ENCODE assay signal across 17 cellular contexts in the genomic region with DNA sequence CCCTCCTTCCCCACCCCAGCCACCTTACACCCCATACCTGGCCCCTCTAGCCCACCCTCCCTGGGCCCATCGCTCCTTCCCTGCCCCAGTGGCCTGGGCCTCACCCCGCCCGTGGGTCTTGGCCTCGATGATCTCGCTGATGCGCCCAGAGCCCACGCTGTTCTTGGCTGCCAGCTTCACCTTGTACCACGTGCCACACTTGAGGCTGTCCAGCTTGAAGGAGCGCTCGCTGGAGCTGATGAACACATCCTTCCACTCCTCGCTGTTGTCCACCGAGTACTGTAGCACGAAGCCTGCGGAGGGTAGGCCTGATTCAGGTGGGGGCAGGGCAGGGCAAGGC.
A peak's percentile ranks its signal among the peaks of the same experiment; 100 is the strongest.
DNase-seq lines count a peak whose midpoint lies in the region; TF ChIP-seq lines count a peak whose summit lies in the region.
"Had no signal": no experiment of that assay in that cellular context is flagged by ENCODE, and none has a peak within 500 bp of the region (broad histone marks: within the 10 kb centered on the region; RNA-seq: fewer than 3 reads in every experiment).

No MANE protein-coding gene starts in this region.

- no peak overlapping the region for H3K4me3 ChIP-seq in spleen
- H3K4me3 ChIP-seq: BLaER1, HAP-1 had no signal

- H3K27ac Mint-ChIP-seq in activated naive CD4-positive, alpha-beta T cell treated with anti-CD3 and anti-CD28 coated beads, Interleukin-2, amount 10 ng/mL, durations not matched to agents 7 days and 5 days = no peak overlapping the region
- no peak overlapping the region for H3K27ac Mint-ChIP-seq in chondrocyte (ENCODE audit: unreplicated experiment)
- H3K27ac Mint-ChIP-seq: B cell; CD8-positive, alpha-beta T cell; HFFc6 had no signal

- no peaks in the 10 kb centered on the region for H3K4me1 Mint-ChIP-seq in activated naive CD4-positive, alpha-beta T cell treated with anti-CD3 and anti-CD28 coated beads, Interleukin-2, amount 10 ng/mL, durations not matched to agents 7 days and 5 days
- H3K4me1 Mint-ChIP-seq in chondrocyte (ENCODE audit: low read depth) = no peaks in the 10 kb centered on the region
- H3K4me1 Mint-ChIP-seq: B cell; CD4-positive, CD25-positive, alpha-beta regulatory T cell had no signal

- H3K27me3 Mint-ChIP-seq in activated naive CD4-positive, alpha-beta T cell treated with anti-CD3 and anti-CD28 coated beads, Interleukin-2, amount 10 ng/mL, durations not matched to agents 7 days and 5 days = peaks cover 26% of the 10 kb centered on the region
- peaks cover 45% of the 10 kb centered on the region for H3K27me3 Mint-ChIP-seq in chondrocyte (ENCODE audit: low read depth)

- TF ChIP-seq CTCF in chondrocyte (IDR thresholded peaks at IDR 0.05) = no peak
- no peak for TF ChIP-seq CTCF in spleen (IDR thresholded peaks at IDR 0.05 in 8 of 11, conservative IDR thresholded peaks at IDR 0.05 in 3 of 11)

- H3K9me3 ChIP-seq in spleen = no peaks in the 10 kb centered on the region
- H3K9me3 ChIP-seq: BLaER1, Caco-2, HAP-1 had no signal

- no peaks in the 10 kb centered on the region for H3K4me1 ChIP-seq in spleen
- H3K4me1 ChIP-seq: Caco-2, HAP-1 had no signal

- H3K36me3 Mint-ChIP-seq in activated naive CD4-positive, alpha-beta T cell treated with anti-CD3 and anti-CD28 coated beads, Interleukin-2, amount 10 ng/mL, durations not matched to agents 7 days and 5 days = no peaks in the 10 kb centered on the region
- H3K36me3 Mint-ChIP-seq in chondrocyte (ENCODE audit: low read depth) = no peaks in the 10 kb centered on the region
- H3K36me3 Mint-ChIP-seq: CD4-positive, CD25-positive, alpha-beta regulatory T cell; CD8-positive, alpha-beta T cell had no signal

- CTCF ChIA-PET in activated naive CD4-positive, alpha-beta T cell treated with anti-CD3 and anti-CD28 coated beads, Interleukin-2, amount 10 ng/mL, durations not matched to agents 7 days and 5 days (lab: Charles Lee) = no interaction called here

- H3K4me3 Mint-ChIP-seq in activated naive CD4-positive, alpha-beta T cell treated with anti-CD3 and anti-CD28 coated beads, Interleukin-2, amount 10 ng/mL, durations not matched to agents 7 days and 5 days = no peak overlapping the region
- H3K4me3 Mint-ChIP-seq in chondrocyte (ENCODE audit: unreplicated experiment) = no peak overlapping the region
- H3K4me3 Mint-ChIP-seq: B cell; CD4-positive, CD25-positive, alpha-beta regulatory T cell; CD8-positive, alpha-beta T cell; HFFc6 had no signal

- 88 to 94% (median 91%) methylated on average over 13 to 14 of the region's 14 CpGs for WGBS in spleen, 5 donors

- intact Hi-C loops in spleen (cut with DNase I; ENCODE audit: low total_unique reads) = no loop called here

- no peak overlapping the region for H3K27ac ChIP-seq in spleen
- H3K27ac ChIP-seq: 22Rv1, BLaER1, C4-2B had no signal

- TF ChIP-seq POLR2A in spleen (IDR thresholded peaks at IDR 0.05) = no peak

- peak; percentile 15 for DNase-seq in activated naive CD4-positive, alpha-beta T cell treated with anti-CD3 and anti-CD28 coated beads, Interleukin-2, amount 10 ng/mL, durations not matched to agents 7 days and 5 days
- no peak for DNase-seq in activated naive CD4-positive, alpha-beta T cell treated with Interleukin-2 at 50 U/mL for 16 hours
- peak; percentile 75 for DNase-seq in chondrocyte (ENCODE audit: low spot score)
- DNase-seq in spleen = peak; percentile 65
- DNase-seq in NCI-H146 (lab: John Stamatoyannopoulos, UW) = no peak
- DNase-seq in SK-N-DZ (ENCODE audit: low spot score) = no peak
- DNase-seq: Caco-2; CD4-positive, CD25-positive, alpha-beta regulatory T cell; CD8-positive, alpha-beta T cell; DMS153; DND-41; HFFc6 had no signal

- peaks cover 0 to 25% (median 0%) of the 10 kb centered on the region in 7 donors for H3K27me3 ChIP-seq in spleen (replicated peaks in 1 of 7)
- H3K27me3 ChIP-seq: BLaER1 had no signal

- no peaks in the 10 kb centered on the region for H3K9me3 Mint-ChIP-seq in activated naive CD4-positive, alpha-beta T cell treated with anti-CD3 and anti-CD28 coated beads, Interleukin-2, amount 10 ng/mL, durations not matched to agents 7 days and 5 days
- no peaks in the 10 kb centered on the region for H3K9me3 Mint-ChIP-seq in chondrocyte (ENCODE audit: low read depth)
- H3K9me3 Mint-ChIP-seq: CD4-positive, CD25-positive, alpha-beta regulatory T cell; CD8-positive, alpha-beta T cell; HFFc6 had no signal

- H3K36me3 ChIP-seq in spleen = peaks cover 0 to 7% (median 0%) of the 10 kb centered on the region in 6 donors
- H3K36me3 ChIP-seq: BLaER1, HAP-1 had no signal

Comparison
In these comparisons a context has a peak if more than half of its experiments do, and no peak if none do; other contexts are left out.
1. DNase-seq: peak in activated naive CD4-positive, alpha-beta T cell treated with anti-CD3 and anti-CD28 coated beads, Interleukin-2, amount 10 ng/mL, durations not matched to agents 7 days and 5 days (single experiment), chondrocyte (single experiment) and spleen (single experiment); none in activated naive CD4-positive, alpha-beta T cell treated with Interleukin-2 at 50 U/mL for 16 hours (single experiment), NCI-H146 (single experiment) and SK-N-DZ (single experiment).